ENCODE assay signal across 10 cellular contexts in the genomic region with DNA sequence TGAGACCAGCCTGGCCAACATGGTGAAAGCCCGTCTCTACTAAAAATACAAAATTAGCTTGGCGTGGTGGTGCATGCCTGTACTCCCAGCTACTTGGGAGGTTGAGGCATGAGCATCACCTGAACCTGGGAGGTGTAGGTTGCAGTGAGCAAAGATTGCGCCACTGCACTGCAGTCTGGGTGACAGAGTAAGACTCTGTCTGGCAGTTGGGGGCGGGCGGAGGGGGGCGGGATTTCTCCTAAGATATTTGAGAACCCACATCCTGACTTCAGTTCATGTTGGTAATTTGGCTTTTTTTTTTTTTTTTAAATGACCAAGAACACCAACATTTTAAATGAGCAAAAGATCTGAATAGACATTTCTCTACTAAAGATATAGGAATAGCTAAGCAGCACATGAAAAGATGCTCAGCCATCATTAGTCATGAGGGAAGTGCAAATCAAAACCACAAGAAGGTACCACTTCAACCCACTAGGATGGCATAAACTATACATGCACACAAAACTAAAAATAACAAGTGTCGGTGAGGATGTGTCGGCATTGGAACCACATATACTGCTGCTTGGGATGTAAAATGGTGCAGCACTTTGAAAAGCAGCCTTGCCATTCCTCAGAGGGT.
DNase-seq lines count a peak whose midpoint lies in the region; ATAC-seq and TF ChIP-seq lines count a peak whose summit lies in the region.
"Had no signal": no experiment of that assay in that cellular context is flagged by ENCODE, and none has a peak within 500 bp of the region (broad histone marks: within the 10 kb centered on the region; RNA-seq: fewer than 3 reads in every experiment).

No MANE protein-coding gene starts in this region.

- ATAC-seq in HG02884 (IDR thresholded peaks at IDR 0.05; ENCODE audit: unreplicated experiment) (no peak), HG02840 (IDR thresholded peaks at IDR 0.05; ENCODE audit: low FRiP score, unreplicated experiment) (no peak), GM18511 (IDR thresholded peaks at IDR 0.05; ENCODE audit: unreplicated experiment) (no peak)

- CTCF ChIA-PET in SK-N-SH (lab: Yijun Ruan, JAX) = no interaction called here

- H2AFZ ChIP-seq in SK-N-SH (ENCODE audit: low read depth) = no peak overlapping the region

- H3K79me2 ChIP-seq in SK-N-SH (ENCODE audit: insufficient read depth) = no peaks in the 10 kb centered on the region

- H3K36me3 Mint-ChIP-seq in activated T-helper 1 cell treated with anti-CD3 and anti-CD28 coated beads, Interleukin-12 subunit alpha, Interleukin-12 subunit beta, Interleukin-2, Interleukin-4 antibody, amounts not matched to agents 30 ng/mL and 10 ng/mL and 1 ng/mL, durations not matched to agents 14 hours and 24 hours and 36 hours (ENCODE audit: low read depth) = peaks cover 58% of the 10 kb centered on the region

- H3K4me1 Mint-ChIP-seq in activated T-helper 1 cell treated with anti-CD3 and anti-CD28 coated beads, Interleukin-12 subunit alpha, Interleukin-12 subunit beta, Interleukin-2, Interleukin-4 antibody, amounts not matched to agents 30 ng/mL and 10 ng/mL and 1 ng/mL, durations not matched to agents 14 hours and 24 hours and 36 hours (ENCODE audit: low read depth) = peaks cover 76% of the 10 kb centered on the region

- no peaks in the 10 kb centered on the region for H4K20me1 ChIP-seq in SK-N-SH (ENCODE audit: insufficient read depth)

- intact Hi-C loops in activated T-helper 1 cell treated with anti-CD3 and anti-CD28 coated beads, Interleukin-12 subunit alpha, Interleukin-12 subunit beta, Interleukin-2, Interleukin-4 antibody, amounts not matched to agents 30 ng/mL and 10 ng/mL and 1 ng/mL, durations not matched to agents 14 hours and 24 hours and 36 hours (cut with micrococcal nuclease) = loop anchor here (1.0 to 2.0 kb wide), 6 partner anchors 8 to 245 kb away; no protein-coding TSS in a partner anchor

- DNase-seq in activated T-helper 1 cell treated with anti-CD3 and anti-CD28 coated beads, Interleukin-12 subunit alpha, Interleukin-12 subunit beta, Interleukin-2, Interleukin-4 antibody, amounts not matched to agents 30 ng/mL and 10 ng/mL and 1 ng/mL, durations not matched to agents 14 hours and 24 hours and 36 hours (ENCODE audit: low spot score) = no peak
- DNase-seq in stimulated activated CD8-positive, alpha-beta memory T cell treated with anti-CD3 and anti-CD28 coated beads, Interleukin-4, amount 100 ng/mL, for 48 hours = peak; percentile 72
- no peak for DNase-seq in SK-N-SH
- DNase-seq: DMS53, WERI-Rb-1 had no signal

- no peaks in the 10 kb centered on the region for H3K9me3 Mint-ChIP-seq in activated T-helper 1 cell treated with anti-CD3 and anti-CD28 coated beads, Interleukin-12 subunit alpha, Interleukin-12 subunit beta, Interleukin-2, Interleukin-4 antibody, amounts not matched to agents 30 ng/mL and 10 ng/mL and 1 ng/mL, durations not matched to agents 14 hours and 24 hours and 36 hours

- TF ChIP-seq RAD21 in SK-N-SH (IDR thresholded peaks at IDR 0.05; ENCODE audit: low read length) = no peak

- H3F3A ChIP-seq in SK-N-SH (replicated peaks; ENCODE audit: insufficient read depth) = peaks cover 3% of the 10 kb centered on the region

- no peaks in the 10 kb centered on the region for H3K9me3 ChIP-seq in mucosa of rectum (ENCODE audit: control insufficient read depth in 2 of 2, low read length in 2 of 2)
- no peaks in the 10 kb centered on the region for H3K9me3 ChIP-seq in SK-N-SH

- H3K36me3 ChIP-seq in mucosa of rectum (ENCODE audit: control insufficient read depth in 2 of 2, insufficient read depth in 2 of 2, low read length in 2 of 2) (peaks cover 31 to 34% of the 10 kb centered on the region in 2 donors), SK-N-SH (replicated peaks in 1 of 2; ENCODE audit: control insufficient read depth in 1 of 2, insufficient read depth in 2 of 2, low read length in 1 of 2) (peaks cover 0 to 15% of the 10 kb centered on the region in 2 experiments)
- H3K36me3 ChIP-seq: WERI-Rb-1 had no signal

- no peak for TF ChIP-seq CTCF in VCaP (conservative IDR thresholded peaks at IDR 0.05)
- no peak for TF ChIP-seq CTCF in SK-N-SH (IDR thresholded peaks at IDR 0.05)

- no peak overlapping the region for H3K4me2 ChIP-seq in SK-N-SH

- H3K4me3 Mint-ChIP-seq in activated T-helper 1 cell treated with anti-CD3 and anti-CD28 coated beads, Interleukin-12 subunit alpha, Interleukin-12 subunit beta, Interleukin-2, Interleukin-4 antibody, amounts not matched to agents 30 ng/mL and 10 ng/mL and 1 ng/mL, durations not matched to agents 14 hours and 24 hours and 36 hours = peak overlapping the region; percentile 92

- POLR2A ChIA-PET in SK-N-SH (lab: Yijun Ruan, JAX) = no interaction called here

- TF ChIP-seq EP300 in SK-N-SH (IDR thresholded peaks at IDR 0.05; ENCODE audit: borderline replicate concordance in 1 of 2, low read depth in 1 of 2, low read length in 1 of 2) = no peak

- H3K4me1 ChIP-seq in mucosa of rectum (ENCODE audit: control insufficient read depth in 2 of 2, insufficient read depth in 2 of 2, low read length in 2 of 2) = peaks cover 5 to 6% of the 10 kb centered on the region in 2 donors
- H3K4me1 ChIP-seq in SK-N-SH (ENCODE audit: control insufficient read depth in 1 of 2, insufficient read depth in 2 of 2, low read depth in 1 of 2, low read length in 1 of 2) = no peaks in the 10 kb centered on the region

- H3K9ac ChIP-seq in mucosa of rectum (ENCODE audit: low read depth in 1 of 2, low read length in 2 of 2) = no peak overlapping the region
- H3K9ac ChIP-seq in SK-N-SH = no peak overlapping the region

- H3K27ac Mint-ChIP-seq in activated T-helper 1 cell treated with anti-CD3 and anti-CD28 coated beads, Interleukin-12 subunit alpha, Interleukin-12 subunit beta, Interleukin-2, Interleukin-4 antibody, amounts not matched to agents 30 ng/mL and 10 ng/mL and 1 ng/mL, durations not matched to agents 14 hours and 24 hours and 36 hours = peak overlapping the region; percentile 92

- H3K9me2 ChIP-seq in SK-N-SH = no peaks in the 10 kb centered on the region

- H3K27me3 Mint-ChIP-seq in activated T-helper 1 cell treated with anti-CD3 and anti-CD28 coated beads, Interleukin-12 subunit alpha, Interleukin-12 subunit beta, Interleukin-2, Interleukin-4 antibody, amounts not matched to agents 30 ng/mL and 10 ng/mL and 1 ng/mL, durations not matched to agents 14 hours and 24 hours and 36 hours (ENCODE audit: insufficient read depth) = no peaks in the 10 kb centered on the region

- 96% methylated on average over 6 of the region's 8 CpGs for WGBS in SK-N-SH (ENCODE audit: low lambda C conversion rate)

- peak overlapping the region; percentile 96; the same call in 1 of the 2 replicates for H3K27ac ChIP-seq in VCaP
- no peak overlapping the region for H3K27ac ChIP-seq in mucosa of rectum (ENCODE audit: low read depth in 2 of 2, low read length in 2 of 2)
- no peak overlapping the region for H3K27ac ChIP-seq in SK-N-SH (ENCODE audit: low read depth in 2 of 2, low read length in 1 of 2)
- H3K27ac ChIP-seq: WERI-Rb-1 had no signal

- H3K4me3 ChIP-seq in mucosa of rectum (ENCODE audit: low read length in 2 of 2) (peak overlapping the region; percentile 70 to 86), SK-N-SH (ENCODE audit: low read depth in 2 of 2, low read length in 1 of 2) (no peak overlapping the region)

- no peaks in the 10 kb centered on the region for H3K27me3 ChIP-seq in mucosa of rectum (ENCODE audit: control insufficient read depth in 2 of 2, insufficient read depth in 2 of 2, low read length in 2 of 2)
- no peaks in the 10 kb centered on the region for H3K27me3 ChIP-seq in SK-N-SH (ENCODE audit: insufficient read depth)

TF ChIP-seq in SK-N-SH, 30 proteins besides CTCF, POLR2A, EP300 and RAD21 (continues in another document):
- TF ChIP-seq ZBTB33 (IDR thresholded peaks at IDR 0.05; ENCODE audit: borderline replicate concordance, low read depth) (no peak), GABPA (IDR thresholded peaks at IDR 0.05; ENCODE audit: low read depth) (no peak), GATA2 (CRISPR knock-in tag; IDR thresholded peaks at IDR 0.05) (no peak), EZH2phosphoT487 (IDR thresholded peaks at IDR 0.05; ENCODE audit: borderline replicate concordance, low read depth) (no peak), RCOR1 (IDR thresholded peaks at IDR 0.05; ENCODE audit: low read length) (no peak), TEAD4 (IDR thresholded peaks at IDR 0.05; ENCODE audit: borderline replicate concordance, insufficient read depth) (no peak), YY1 (IDR thresholded peaks at IDR 0.05; ENCODE audit: low read depth) (no peak), CHD2 (IDR thresholded peaks at IDR 0.05; ENCODE audit: low read length, partially characterized antibody) (no peak), FOXJ3 (CRISPR knock-in tag; IDR thresholded peaks at IDR 0.05) (no peak), TCF12 (IDR thresholded peaks at IDR 0.05) (no peak), NFIC (IDR thresholded peaks at IDR 0.05; ENCODE audit: borderline replicate concordance) (no peak), FOXM1 (IDR thresholded peaks at IDR 0.05; ENCODE audit: low read depth) (no peak), SMC3 (IDR thresholded peaks at IDR 0.05; ENCODE audit: low read depth, low read length) (no peak)
- TF ChIP-seq, protein P1, sequence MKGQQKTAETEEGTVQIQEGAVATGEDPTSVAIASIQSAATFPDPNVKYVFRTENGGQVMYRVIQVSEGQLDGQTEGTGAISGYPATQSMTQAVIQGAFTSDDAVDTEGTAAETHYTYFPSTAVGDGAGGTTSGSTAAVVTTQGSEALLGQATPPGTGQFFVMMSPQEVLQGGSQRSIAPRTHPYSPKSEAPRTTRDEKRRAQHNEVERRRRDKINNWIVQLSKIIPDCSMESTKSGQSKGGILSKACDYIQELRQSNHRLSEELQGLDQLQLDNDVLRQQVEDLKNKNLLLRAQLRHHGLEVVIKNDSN (IDR thresholded peaks at IDR 0.05; ENCODE audit: borderline replicate concordance, low read depth) = no peak

Comparison
In these comparisons a context has a peak if more than half of its experiments do, and no peak if none do; other contexts are left out.
1. H3K4me3 ChIP-seq: peak in mucosa of rectum (2 of 2); none in SK-N-SH (0 of 2).